ENCODE assay signal across 1 cellular context in the genomic region with DNA sequence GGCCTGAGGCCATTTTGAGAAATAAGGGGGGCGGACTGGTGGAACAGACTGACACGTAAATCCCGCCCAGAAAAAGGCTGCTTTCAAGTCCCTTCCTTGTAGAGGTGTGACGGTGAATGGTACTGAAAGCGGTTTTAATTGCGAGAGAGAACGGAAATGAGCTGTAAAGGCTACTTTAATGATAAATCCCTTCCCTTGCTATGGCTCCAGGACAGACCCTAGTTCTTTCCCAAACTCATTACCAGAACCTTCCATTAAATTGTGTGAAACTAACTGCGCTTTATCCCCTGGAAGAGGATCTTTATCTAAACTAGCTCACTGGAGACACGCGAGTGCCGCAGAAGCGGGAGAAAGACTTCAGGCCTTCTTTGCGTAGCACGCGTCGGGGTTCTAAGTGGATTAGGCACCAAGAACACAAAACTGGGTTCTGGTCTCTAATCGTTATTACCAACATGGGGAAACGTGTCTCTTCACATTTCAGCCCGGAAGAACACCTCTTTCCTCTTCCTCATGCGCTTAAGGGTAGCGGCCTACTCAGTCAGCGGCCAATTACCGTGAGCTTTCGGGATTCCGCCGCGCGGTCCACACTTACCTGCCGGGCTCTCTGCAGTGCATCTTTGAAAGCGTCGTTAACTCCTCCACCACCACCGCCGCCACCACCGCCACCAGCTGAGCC.
TF ChIP-seq lines count a peak whose summit lies in the region.

No MANE protein-coding gene starts in this region.

TF ChIP-seq in HepG2, 621 proteins besides CTCF, POLR2A, EP300 and RAD21 (continued from another document):
- TF ChIP-seq, protein P1, sequence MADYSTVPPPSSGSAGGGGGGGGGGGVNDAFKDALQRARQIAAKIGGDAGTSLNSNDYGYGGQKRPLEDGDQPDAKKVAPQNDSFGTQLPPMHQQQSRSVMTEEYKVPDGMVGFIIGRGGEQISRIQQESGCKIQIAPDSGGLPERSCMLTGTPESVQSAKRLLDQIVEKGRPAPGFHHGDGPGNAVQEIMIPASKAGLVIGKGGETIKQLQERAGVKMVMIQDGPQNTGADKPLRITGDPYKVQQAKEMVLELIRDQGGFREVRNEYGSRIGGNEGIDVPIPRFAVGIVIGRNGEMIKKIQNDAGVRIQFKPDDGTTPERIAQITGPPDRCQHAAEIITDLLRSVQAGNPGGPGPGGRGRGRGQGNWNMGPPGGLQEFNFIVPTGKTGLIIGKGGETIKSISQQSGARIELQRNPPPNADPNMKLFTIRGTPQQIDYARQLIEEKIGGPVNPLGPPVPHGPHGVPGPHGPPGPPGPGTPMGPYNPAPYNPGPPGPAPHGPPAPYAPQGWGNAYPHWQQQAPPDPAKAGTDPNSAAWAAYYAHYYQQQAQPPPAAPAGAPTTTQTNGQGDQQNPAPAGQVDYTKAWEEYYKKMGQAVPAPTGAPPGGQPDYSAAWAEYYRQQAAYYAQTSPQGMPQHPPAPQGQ (CRISPR knock-in tag; IDR thresholded peaks at IDR 0.05; ENCODE audit: borderline replicate concordance), result no peak
- TF ChIP-seq NKX3-1 (CRISPR knock-in tag; IDR thresholded peaks at IDR 0.05), result peak; percentile 78
- TF ChIP-seq CEBPG (CRISPR knock-in tag; IDR thresholded peaks at IDR 0.05), result 0 out of 2 replicates have a peak, but pooled peaks have one; percentile 6
- TF ChIP-seq, protein P2, sequence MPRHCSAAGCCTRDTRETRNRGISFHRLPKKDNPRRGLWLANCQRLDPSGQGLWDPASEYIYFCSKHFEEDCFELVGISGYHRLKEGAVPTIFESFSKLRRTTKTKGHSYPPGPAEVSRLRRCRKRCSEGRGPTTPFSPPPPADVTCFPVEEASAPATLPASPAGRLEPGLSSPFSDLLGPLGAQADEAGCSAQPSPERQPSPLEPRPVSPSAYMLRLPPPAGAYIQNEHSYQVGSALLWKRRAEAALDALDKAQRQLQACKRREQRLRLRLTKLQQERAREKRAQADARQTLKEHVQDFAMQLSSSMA (CRISPR knock-in tag; IDR thresholded peaks at IDR 0.05), result no peak
- TF ChIP-seq, protein P3, sequence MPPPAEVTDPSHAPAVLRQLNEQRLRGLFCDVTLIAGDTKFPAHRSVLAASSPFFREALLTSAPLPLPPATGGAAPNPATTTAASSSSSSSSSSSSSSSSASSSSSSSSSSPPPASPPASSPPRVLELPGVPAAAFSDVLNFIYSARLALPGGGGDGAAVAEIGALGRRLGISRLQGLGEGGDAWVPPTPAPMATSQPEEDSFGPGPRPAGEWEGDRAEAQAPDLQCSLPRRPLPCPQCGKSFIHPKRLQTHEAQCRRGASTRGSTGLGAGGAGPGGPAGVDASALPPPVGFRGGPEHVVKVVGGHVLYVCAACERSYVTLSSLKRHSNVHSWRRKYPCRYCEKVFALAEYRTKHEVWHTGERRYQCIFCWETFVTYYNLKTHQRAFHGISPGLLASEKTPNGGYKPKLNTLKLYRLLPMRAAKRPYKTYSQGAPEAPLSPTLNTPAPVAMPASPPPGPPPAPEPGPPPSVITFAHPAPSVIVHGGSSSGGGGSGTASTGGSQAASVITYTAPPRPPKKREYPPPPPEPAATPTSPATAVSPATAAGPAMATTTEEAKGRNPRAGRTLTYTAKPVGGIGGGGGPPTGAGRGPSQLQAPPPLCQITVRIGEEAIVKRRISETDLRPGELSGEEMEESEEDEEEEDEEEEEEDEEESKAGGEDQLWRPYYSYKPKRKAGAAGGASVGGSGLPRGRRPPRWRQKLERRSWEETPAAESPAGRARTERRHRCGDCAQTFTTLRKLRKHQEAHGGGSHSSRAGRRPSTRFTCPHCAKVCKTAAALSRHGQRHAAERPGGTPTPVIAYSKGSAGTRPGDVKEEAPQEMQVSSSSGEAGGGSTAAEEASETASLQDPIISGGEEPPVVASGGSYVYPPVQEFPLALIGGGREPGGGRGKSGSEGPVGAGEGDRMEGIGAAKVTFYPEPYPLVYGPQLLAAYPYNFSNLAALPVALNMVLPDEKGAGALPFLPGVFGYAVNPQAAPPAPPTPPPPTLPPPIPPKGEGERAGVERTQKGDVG (CRISPR knock-in tag; IDR thresholded peaks at IDR 0.05; ENCODE audit: borderline replicate concordance), result no peak
- TF ChIP-seq, protein P4, sequence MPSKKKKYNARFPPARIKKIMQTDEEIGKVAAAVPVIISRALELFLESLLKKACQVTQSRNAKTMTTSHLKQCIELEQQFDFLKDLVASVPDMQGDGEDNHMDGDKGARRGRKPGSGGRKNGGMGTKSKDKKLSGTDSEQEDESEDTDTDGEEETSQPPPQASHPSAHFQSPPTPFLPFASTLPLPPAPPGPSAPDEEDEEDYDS (CRISPR knock-in tag; IDR thresholded peaks at IDR 0.05), result 0 out of 2 replicates have a peak, but pooled peaks have one; percentile 18
- TF ChIP-seq, protein P5, sequence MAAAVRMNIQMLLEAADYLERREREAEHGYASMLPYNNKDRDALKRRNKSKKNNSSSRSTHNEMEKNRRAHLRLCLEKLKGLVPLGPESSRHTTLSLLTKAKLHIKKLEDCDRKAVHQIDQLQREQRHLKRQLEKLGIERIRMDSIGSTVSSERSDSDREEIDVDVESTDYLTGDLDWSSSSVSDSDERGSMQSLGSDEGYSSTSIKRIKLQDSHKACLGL (CRISPR knock-in tag; IDR thresholded peaks at IDR 0.05), result peak; percentile 2; the same call in 1 of the 2 replicates
- peak; percentile 24 for TF ChIP-seq HNRNPLL (IDR thresholded peaks at IDR 0.05; ENCODE audit: low read depth, low read length, poor library complexity, severe bottlenecking)
- TF ChIP-seq, protein P6, sequence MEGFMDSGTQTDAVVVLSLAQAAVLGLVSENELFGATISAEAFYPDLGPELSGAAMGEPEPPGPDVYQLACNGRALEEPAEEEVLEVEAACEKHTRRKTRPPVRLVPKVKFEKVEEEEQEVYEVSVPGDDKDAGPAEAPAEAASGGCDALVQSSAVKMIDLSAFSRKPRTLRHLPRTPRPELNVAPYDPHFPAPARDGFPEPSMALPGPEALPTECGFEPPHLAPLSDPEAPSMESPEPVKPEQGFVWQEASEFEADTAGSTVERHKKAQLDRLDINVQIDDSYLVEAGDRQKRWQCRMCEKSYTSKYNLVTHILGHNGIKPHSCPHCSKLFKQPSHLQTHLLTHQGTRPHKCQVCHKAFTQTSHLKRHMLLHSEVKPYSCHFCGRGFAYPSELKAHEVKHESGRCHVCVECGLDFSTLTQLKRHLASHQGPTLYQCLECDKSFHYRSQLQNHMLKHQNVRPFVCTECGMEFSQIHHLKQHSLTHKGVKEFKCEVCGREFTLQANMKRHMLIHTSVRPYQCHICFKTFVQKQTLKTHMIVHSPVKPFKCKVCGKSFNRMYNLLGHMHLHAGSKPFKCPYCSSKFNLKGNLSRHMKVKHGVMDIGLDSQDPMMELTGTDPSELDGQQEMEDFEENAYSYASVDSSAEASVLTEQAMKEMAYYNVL (CRISPR knock-in tag; IDR thresholded peaks at IDR 0.05; ENCODE audit: borderline replicate concordance), result 0 out of 2 replicates have a peak, but pooled peaks have one; percentile 69
- TF ChIP-seq ZNF589 (CRISPR knock-in tag; conservative IDR thresholded peaks at IDR 0.05), result 0 out of 2 replicates have a peak, but pooled peaks have one; percentile 60
- TF ChIP-seq, protein P7, sequence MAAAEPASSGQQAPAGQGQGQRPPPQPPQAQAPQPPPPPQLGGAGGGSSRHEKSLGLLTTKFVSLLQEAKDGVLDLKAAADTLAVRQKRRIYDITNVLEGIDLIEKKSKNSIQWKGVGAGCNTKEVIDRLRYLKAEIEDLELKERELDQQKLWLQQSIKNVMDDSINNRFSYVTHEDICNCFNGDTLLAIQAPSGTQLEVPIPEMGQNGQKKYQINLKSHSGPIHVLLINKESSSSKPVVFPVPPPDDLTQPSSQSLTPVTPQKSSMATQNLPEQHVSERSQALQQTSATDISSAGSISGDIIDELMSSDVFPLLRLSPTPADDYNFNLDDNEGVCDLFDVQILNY (CRISPR knock-in tag; conservative IDR thresholded peaks at IDR 0.05), result no peak
- TF ChIP-seq RNF2 (conservative IDR thresholded peaks at IDR 0.05; ENCODE audit: low read depth), result no peak
- TF ChIP-seq ZNF343 (CRISPR knock-in tag; IDR thresholded peaks at IDR 0.05), result no peak
- TF ChIP-seq, protein P8, sequence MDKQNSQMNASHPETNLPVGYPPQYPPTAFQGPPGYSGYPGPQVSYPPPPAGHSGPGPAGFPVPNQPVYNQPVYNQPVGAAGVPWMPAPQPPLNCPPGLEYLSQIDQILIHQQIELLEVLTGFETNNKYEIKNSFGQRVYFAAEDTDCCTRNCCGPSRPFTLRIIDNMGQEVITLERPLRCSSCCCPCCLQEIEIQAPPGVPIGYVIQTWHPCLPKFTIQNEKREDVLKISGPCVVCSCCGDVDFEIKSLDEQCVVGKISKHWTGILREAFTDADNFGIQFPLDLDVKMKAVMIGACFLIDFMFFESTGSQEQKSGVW (CRISPR knock-in tag; IDR thresholded peaks at IDR 0.05; ENCODE audit: borderline replicate concordance), result 0 out of 2 replicates have a peak, but pooled peaks have one; percentile 20
- no peak for TF ChIP-seq ZNF614 (CRISPR knock-in tag; IDR thresholded peaks at IDR 0.05; ENCODE audit: borderline replicate concordance)
- TF ChIP-seq ZNF264 (CRISPR knock-in tag; IDR thresholded peaks at IDR 0.05), result peak; percentile 42; the same call in 1 of the 2 replicates
- TF ChIP-seq RXRB (CRISPR knock-in tag; IDR thresholded peaks at IDR 0.05; ENCODE audit: borderline replicate concordance), result no peak
- TF ChIP-seq ATRX (CRISPR knock-in tag; IDR thresholded peaks at IDR 0.05; ENCODE audit: borderline replicate concordance), result no peak
- TF ChIP-seq KDM5A (IDR thresholded peaks at IDR 0.05; ENCODE audit: borderline replicate concordance, low read length), result 0 out of 2 replicates have a peak, but pooled peaks have one; percentile 21
- TF ChIP-seq, protein P9, sequence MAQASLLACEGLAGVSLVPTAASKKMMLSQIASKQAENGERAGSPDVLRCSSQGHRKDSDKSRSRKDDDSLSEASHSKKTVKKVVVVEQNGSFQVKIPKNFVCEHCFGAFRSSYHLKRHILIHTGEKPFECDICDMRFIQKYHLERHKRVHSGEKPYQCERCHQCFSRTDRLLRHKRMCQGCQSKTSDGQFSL (CRISPR knock-in tag; IDR thresholded peaks at IDR 0.05), result peak; percentile 68; the same call in 1 of the 2 replicates
- TF ChIP-seq, protein P10, sequence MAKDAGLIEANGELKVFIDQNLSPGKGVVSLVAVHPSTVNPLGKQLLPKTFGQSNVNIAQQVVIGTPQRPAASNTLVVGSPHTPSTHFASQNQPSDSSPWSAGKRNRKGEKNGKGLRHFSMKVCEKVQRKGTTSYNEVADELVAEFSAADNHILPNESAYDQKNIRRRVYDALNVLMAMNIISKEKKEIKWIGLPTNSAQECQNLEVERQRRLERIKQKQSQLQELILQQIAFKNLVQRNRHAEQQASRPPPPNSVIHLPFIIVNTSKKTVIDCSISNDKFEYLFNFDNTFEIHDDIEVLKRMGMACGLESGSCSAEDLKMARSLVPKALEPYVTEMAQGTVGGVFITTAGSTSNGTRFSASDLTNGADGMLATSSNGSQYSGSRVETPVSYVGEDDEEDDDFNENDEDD (CRISPR knock-in tag; IDR thresholded peaks at IDR 0.05; ENCODE audit: borderline replicate concordance), result no peak; the same call in 1 of the 2 replicates
- 0 out of 2 replicates have a peak, but pooled peaks have one; percentile 55 for TF ChIP-seq RORA (CRISPR knock-in tag; IDR thresholded peaks at IDR 0.05)
- TF ChIP-seq BCL6 (CRISPR knock-in tag; IDR thresholded peaks at IDR 0.05), result no peak
- 0 out of 2 replicates have a peak, but pooled peaks have one; percentile 50 for TF ChIP-seq ZNF766 (CRISPR knock-in tag; IDR thresholded peaks at IDR 0.05; ENCODE audit: borderline replicate concordance)
- TF ChIP-seq ZNF333 (CRISPR knock-in tag; IDR thresholded peaks at IDR 0.05; ENCODE audit: borderline replicate concordance), result peak; percentile 11; the same call in 1 of the 2 replicates
- TF ChIP-seq FOXP1 (IDR thresholded peaks at IDR 0.05), result no peak
- no peak for TF ChIP-seq FOXP1 (CRISPR knock-in tag; IDR thresholded peaks at IDR 0.05)
- TF ChIP-seq ZNF883 (CRISPR knock-in tag; IDR thresholded peaks at IDR 0.05; ENCODE audit: not compliant biosample characterization), result no peak
- TF ChIP-seq MED13 (CRISPR knock-in tag; IDR thresholded peaks at IDR 0.05), result 0 out of 2 replicates have a peak, but pooled peaks have one; percentile 46
- TF ChIP-seq, protein P11, sequence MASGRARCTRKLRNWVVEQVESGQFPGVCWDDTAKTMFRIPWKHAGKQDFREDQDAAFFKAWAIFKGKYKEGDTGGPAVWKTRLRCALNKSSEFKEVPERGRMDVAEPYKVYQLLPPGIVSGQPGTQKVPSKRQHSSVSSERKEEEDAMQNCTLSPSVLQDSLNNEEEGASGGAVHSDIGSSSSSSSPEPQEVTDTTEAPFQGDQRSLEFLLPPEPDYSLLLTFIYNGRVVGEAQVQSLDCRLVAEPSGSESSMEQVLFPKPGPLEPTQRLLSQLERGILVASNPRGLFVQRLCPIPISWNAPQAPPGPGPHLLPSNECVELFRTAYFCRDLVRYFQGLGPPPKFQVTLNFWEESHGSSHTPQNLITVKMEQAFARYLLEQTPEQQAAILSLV (CRISPR knock-in tag; IDR thresholded peaks at IDR 0.05; ENCODE audit: borderline replicate concordance), result 0 out of 2 replicates have a peak, but pooled peaks have one; percentile 24
- no peak for TF ChIP-seq MIER3 (CRISPR knock-in tag; IDR thresholded peaks at IDR 0.05; ENCODE audit: borderline replicate concordance)
- TF ChIP-seq ZBTB7B (CRISPR knock-in tag; IDR thresholded peaks at IDR 0.05), result no peak
- peak; percentile 88 for TF ChIP-seq ZFY (CRISPR knock-in tag; IDR thresholded peaks at IDR 0.05)
- TF ChIP-seq ZNF878 (CRISPR knock-in tag; IDR thresholded peaks at IDR 0.05), result no peak
- TF ChIP-seq, protein P12, sequence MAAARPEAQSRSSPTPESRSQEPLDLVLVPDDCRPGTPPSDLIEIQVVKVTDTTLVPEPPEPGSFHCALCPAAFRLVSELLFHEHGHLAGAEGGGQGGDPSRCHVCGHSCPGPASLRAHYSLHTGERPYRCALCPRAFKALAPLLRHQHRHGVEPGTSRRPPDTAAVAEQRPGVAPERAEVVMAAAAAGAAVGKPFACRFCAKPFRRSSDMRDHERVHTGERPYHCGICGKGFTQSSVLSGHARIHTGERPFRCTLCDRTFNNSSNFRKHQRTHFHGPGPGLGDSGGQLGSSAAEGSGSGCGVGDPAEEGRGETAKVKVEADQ (CRISPR knock-in tag; IDR thresholded peaks at IDR 0.05; ENCODE audit: borderline replicate concordance), result peak; percentile 62; the same call in 1 of the 2 replicates
